Comparison of ENCODE assay signal across 8 cellular contexts in genomic region chr6:33579828-33580714, GRCh38. TPM values are rescaled to one million over a fixed set of nuclear protein-coding genes. Genes with fewer than 3 reads are reported as not detected.
DNase-seq lines count a peak whose midpoint lies in the region; TF ChIP-seq lines count a peak whose summit lies in the region.

Gene BAK1, minus strand, starts transcription at chr6:33580276. Its CDS starts 2,672 bp downstream, at chr6:33577604.

- H3K27ac ChIP-seq in thymus (ENCODE audit: low read depth), result peak within 1 kb of the TSS; percentile 81

- peaks cover 22% of the 10 kb centered on the region for H3K4me1 Mint-ChIP-seq in HFFc6 (ENCODE audit: low read depth)
- peaks cover 23% of the 10 kb centered on the region for H3K4me1 Mint-ChIP-seq in activated naive CD8-positive, alpha-beta T cell (ENCODE audit: low read depth)
- peaks cover 8% of the 10 kb centered on the region for H3K4me1 Mint-ChIP-seq in glutamatergic neuron (ENCODE audit: low read depth, unreplicated experiment)
- peaks cover 17% of the 10 kb centered on the region for H3K4me1 Mint-ChIP-seq in osteocyte (ENCODE audit: unreplicated experiment)

- H3K27me3 ChIP-seq in GM06990 (replicated peaks; ENCODE audit: control insufficient read depth, insufficient read depth, low read length) (no peaks in the 10 kb centered on the region), thymus (ENCODE audit: control insufficient read depth, insufficient read depth) (no peaks in the 10 kb centered on the region)

- 9% methylated on average over 24 of the region's 24 CpGs for WGBS in thymus

- H3K36me3 ChIP-seq in GM06990 (ENCODE audit: control insufficient read depth, insufficient read depth, low read length) (peaks cover 20% of the 10 kb centered on the region), thymus (ENCODE audit: control insufficient read depth, insufficient read depth) (peaks cover 22% of the 10 kb centered on the region)

- DNase-seq in GM06990 (ENCODE audit: extremely low read depth, insufficient read length), result peak; percentile 83
- DNase-seq in HFFc6, result peak; percentile 92
- DNase-seq in NCI-H1048 (lab: John Stamatoyannopoulos, UW), result peak; percentile 68
- peak; percentile 75 for DNase-seq in SKM-1 (lab: John Stamatoyannopoulos, UW; ENCODE audit: unreplicated experiment)
- peak; percentile 89 for DNase-seq in glutamatergic neuron
- DNase-seq in osteocyte (ENCODE audit: extremely low spot score, unreplicated experiment), result peak; percentile 94

- H3K27me3 Mint-ChIP-seq in HFFc6 (ENCODE audit: insufficient read depth) (no peaks in the 10 kb centered on the region; the same call in 1 of the 2 replicates), glutamatergic neuron (ENCODE audit: unreplicated experiment) (peaks cover 9% of the 10 kb centered on the region), osteocyte (ENCODE audit: unreplicated experiment) (no peaks in the 10 kb centered on the region)
- H3K27me3 Mint-ChIP-seq in activated naive CD8-positive, alpha-beta T cell, result no peaks in the 10 kb centered on the region

- no peaks in the 10 kb centered on the region for H3K9me3 Mint-ChIP-seq in HFFc6
- no peaks in the 10 kb centered on the region for H3K9me3 Mint-ChIP-seq in activated naive CD8-positive, alpha-beta T cell (ENCODE audit: low read depth)
- H3K9me3 Mint-ChIP-seq in glutamatergic neuron (ENCODE audit: unreplicated experiment), result no peaks in the 10 kb centered on the region
- H3K9me3 Mint-ChIP-seq in osteocyte (ENCODE audit: unreplicated experiment), result no peaks in the 10 kb centered on the region

- no peaks in the 10 kb centered on the region for H3K9me3 ChIP-seq in thymus (ENCODE audit: control insufficient read depth)

- TF ChIP-seq CTCF in GM06990 (IDR thresholded peaks at IDR 0.05; ENCODE audit: insufficient read depth, low read length, poor library complexity, severe bottlenecking), result peak; percentile 54
- TF ChIP-seq CTCF in HFFc6 (IDR thresholded peaks at IDR 0.05), result peak; percentile 78
- peak; percentile 55 for TF ChIP-seq CTCF in glutamatergic neuron (IDR thresholded peaks at IDR 0.05; ENCODE audit: partially characterized antibody, unreplicated experiment)
- peak; percentile 64 for TF ChIP-seq CTCF in osteocyte (IDR thresholded peaks at IDR 0.05)

- H3K4me3 ChIP-seq in GM06990 (replicated peaks; ENCODE audit: low read depth, low read length) (peak within 1 kb of the TSS; percentile 98), thymus (ENCODE audit: low read length) (peak within 1 kb of the TSS; percentile 88)

- H3K27ac Mint-ChIP-seq in HFFc6, result peak within 1 kb of the TSS; percentile 71
- H3K27ac Mint-ChIP-seq in activated naive CD8-positive, alpha-beta T cell, result peak within 1 kb of the TSS; percentile 96
- H3K27ac Mint-ChIP-seq in glutamatergic neuron (ENCODE audit: unreplicated experiment), result peak within 1 kb of the TSS; percentile 85
- H3K27ac Mint-ChIP-seq in osteocyte (ENCODE audit: unreplicated experiment), result peak within 1 kb of the TSS; percentile 75

- H3K36me3 Mint-ChIP-seq in HFFc6 (ENCODE audit: low read depth), result peaks cover 13% of the 10 kb centered on the region
- peaks cover 2% of the 10 kb centered on the region for H3K36me3 Mint-ChIP-seq in activated naive CD8-positive, alpha-beta T cell
- no peaks in the 10 kb centered on the region for H3K36me3 Mint-ChIP-seq in glutamatergic neuron (ENCODE audit: unreplicated experiment)
- H3K36me3 Mint-ChIP-seq in osteocyte (ENCODE audit: unreplicated experiment), result peaks cover 10% of the 10 kb centered on the region

- H3K4me3 Mint-ChIP-seq in HFFc6 (peak within 1 kb of the TSS; percentile 94), glutamatergic neuron (ENCODE audit: unreplicated experiment) (peak within 1 kb of the TSS; percentile 93), osteocyte (ENCODE audit: unreplicated experiment) (peak within 1 kb of the TSS; percentile 80)
- H3K4me3 Mint-ChIP-seq in activated naive CD8-positive, alpha-beta T cell, result peak within 1 kb of the TSS; percentile 95

- peaks cover 13% of the 10 kb centered on the region for H3K4me1 ChIP-seq in thymus (ENCODE audit: control insufficient read depth, insufficient read depth, low read length)

RNA-seq across cellular contexts. Expression of gene BAK1, which starts in this region (rescaled TPM):
- total RNA-seq in HFFc6 (2021; fragmentation: NEBNext Ultra II Directional; extraction: Animal tissue kit (Norgen Biotek cat#: 25700)), result 10 to 100 TPM; 17.5 to 23.2 (median 19.9) TPM
- total RNA-seq in glutamatergic neuron (ENCODE audit: unreplicated experiment) (11.5 TPM), osteocyte (20.5 and 22.6 TPM in 2 replicates)
- 25.6 TPM for polyA plus RNA-seq in thymus

Comparison
In these comparisons a context has a peak if more than half of its experiments do, and no peak if none do; other contexts are left out.
1. Peak in every context shown above with its lines: DNase-seq, H3K4me3 ChIP-seq and H3K27ac ChIP-seq.